Comparison of ENCODE assay signal across 10 cellular contexts in genomic region chr19:38452430-38453366, GRCh38. TPM values are rescaled to one million over a fixed set of nuclear protein-coding genes. Genes with fewer than 3 reads are reported as not detected.
A peak's percentile ranks its signal among the peaks of the same experiment; 100 is the strongest.
DNase-seq lines count a peak whose midpoint lies in the region; ATAC-seq and TF ChIP-seq lines count a peak whose summit lies in the region.
"Had no signal": no experiment of that assay in that cellular context is flagged by ENCODE, and none has a peak within 500 bp of the region (broad histone marks: within the 10 kb centered on the region; RNA-seq: fewer than 3 reads in every experiment).

No MANE protein-coding gene starts in this region.

- TF ChIP-seq POLR2A in NB4 (IDR thresholded peaks at IDR 0.05; ENCODE audit: extremely low read depth, insufficient read length): no peak

- H3K9ac ChIP-seq in endodermal cell (ENCODE audit: extremely low read depth, low read length, poor library complexity, severe bottlenecking): no peak overlapping the region

- no peaks in the 10 kb centered on the region for H3K36me3 ChIP-seq in endodermal cell (ENCODE audit: control insufficient read depth, insufficient read depth, low read length)

- H3K27me3 ChIP-seq in endodermal cell (ENCODE audit: control insufficient read depth, insufficient read depth, low read length, poor library complexity, severe bottlenecking) (no peaks in the 10 kb centered on the region), foreskin keratinocyte (no peaks in the 10 kb centered on the region)

- TF ChIP-seq CTCF in NB4 (IDR thresholded peaks at IDR 0.05; ENCODE audit: low read depth, low read length) (no peak), endodermal cell (conservative IDR thresholded peaks at IDR 0.05) (no peak), foreskin keratinocyte (conservative IDR thresholded peaks at IDR 0.05) (no peak)

- no peaks in the 10 kb centered on the region for H3K27me3 Mint-ChIP-seq in endodermal cell (ENCODE audit: insufficient read depth)

- no peaks in the 10 kb centered on the region for H3K9me3 ChIP-seq in endodermal cell (ENCODE audit: control insufficient read depth, low read length)

- H3K4me3 ChIP-seq in NB4 (ENCODE audit: low read depth, low read length) (no peak overlapping the region), endodermal cell (ENCODE audit: low read length) (no peak overlapping the region)

- no peaks in the 10 kb centered on the region for H3K36me3 Mint-ChIP-seq in endodermal cell (ENCODE audit: low read depth)

- H3K4me1 ChIP-seq in endodermal cell (ENCODE audit: control insufficient read depth, insufficient read depth, low read length): no peaks in the 10 kb centered on the region
- H3K4me1 ChIP-seq in foreskin keratinocyte: no peaks in the 10 kb centered on the region

- ATAC-seq in HG03469 (IDR thresholded peaks at IDR 0.05; ENCODE audit: unreplicated experiment) (no peak), foreskin keratinocyte (no peak)

- DNase-seq in activated T-cell treated with anti-CD3 and anti-CD28 coated beads, Interleukin-2, amount 50 U/mL, for 48 hours: peak; percentile 50 to 53
- DNase-seq in activated T-cell treated with anti-CD3 and anti-CD28 coated beads, Interleukin-2, amount 50 U/mL, for 1 hour: no peak
- peak; percentile 31 for DNase-seq in NB4 (ENCODE audit: low read depth)
- DNase-seq in endodermal cell: peak; percentile 99
- DNase-seq in stimulated activated CD8-positive, alpha-beta memory T cell treated with anti-CD3 and anti-CD28 coated beads, Interleukin-7, amount 100 ng/mL, for 24 hours (ENCODE audit: low read depth): peak; percentile 5
- DNase-seq in foreskin keratinocyte: no peak
- no peak for DNase-seq in LoVo (ENCODE audit: low spot score)
- DNase-seq: CD4-positive, alpha-beta T cell had no signal

- no peak overlapping the region for H3K27ac Mint-ChIP-seq in endodermal cell
- H3K27ac Mint-ChIP-seq: CD4-positive, alpha-beta T cell had no signal

- 91 to 97% methylated on average over 22 to 42 of the region's 45 CpGs for WGBS in endodermal cell (ENCODE audit: insufficient coverage in 1 of 2, insufficient read length in 1 of 2), 2 experiments

- no peaks in the 10 kb centered on the region for H3K9me3 Mint-ChIP-seq in endodermal cell

- H3K4me3 Mint-ChIP-seq in endodermal cell: no peak overlapping the region
- H3K4me3 Mint-ChIP-seq: CD4-positive, alpha-beta T cell had no signal

- H3K4me1 Mint-ChIP-seq in endodermal cell: peaks cover 1% of the 10 kb centered on the region

- H3K27ac ChIP-seq in endodermal cell (ENCODE audit: low read depth, low read length): no peak overlapping the region
- H3K27ac ChIP-seq in foreskin keratinocyte: no peak overlapping the region
- H3K27ac ChIP-seq: epithelial cell of prostate had no signal

RNA-seq across cellular contexts. Expression of gene RYR1, which starts 19.2 kb away (rescaled TPM):
- 1 to 10 TPM in 1 of 2 donors, under 1 TPM in 1; 0.84 to 3.3 TPM for total RNA-seq in endodermal cell
- 3.1 TPM for polyA plus RNA-seq in endodermal cell (2013, experiment 1 of 2)
- 3.7 TPM for polyA plus RNA-seq in endodermal cell (2013, experiment 2 of 2)
- total RNA-seq in foreskin keratinocyte: 0.56 and 0.78 TPM in 2 replicates
- polyA plus RNA-seq in foreskin keratinocyte: 0.59 and 0.81 TPM in 2 replicates

RNA-seq across cellular contexts. Expression of gene RASGRP4, which starts 26.7 kb away (rescaled TPM):
- total RNA-seq in endodermal cell: under 1 TPM in 1 of 2 donors, not detected in 1; 0.09 TPM
- 0.68 TPM for polyA plus RNA-seq in endodermal cell (2013, experiment 1 of 2)
- polyA plus RNA-seq in endodermal cell (2013, experiment 2 of 2): 0.46 TPM
- not detected in 2 replicates for total RNA-seq in foreskin keratinocyte
- not detected in 2 replicates for polyA plus RNA-seq in foreskin keratinocyte

RNA-seq across cellular contexts. Expression of gene FAM98C, which starts 49.8 kb away (rescaled TPM):
- total RNA-seq in endodermal cell: 10 to 100 TPM in 1 of 2 donors, 1 to 10 TPM in 1; 8.6 to 13.7 TPM
- 9.9 TPM for polyA plus RNA-seq in endodermal cell (2013, experiment 1 of 2)
- polyA plus RNA-seq in endodermal cell (2013, experiment 2 of 2): 8.9 TPM
- 10.9 and 13.0 TPM in 2 replicates for total RNA-seq in foreskin keratinocyte
- 15.3 and 15.7 TPM in 2 replicates for polyA plus RNA-seq in foreskin keratinocyte

Comparison
In these comparisons a context has a peak if more than half of its experiments do, and no peak if none do; other contexts are left out.
1. DNase-seq: peak in activated T-cell treated with anti-CD3 and anti-CD28 coated beads, Interleukin-2, amount 50 U/mL, for 48 hours (2 of 2), NB4 (single experiment), endodermal cell (single experiment) and stimulated activated CD8-positive, alpha-beta memory T cell treated with anti-CD3 and anti-CD28 coated beads, Interleukin-7, amount 100 ng/mL, for 24 hours (single experiment); none in activated T-cell treated with anti-CD3 and anti-CD28 coated beads, Interleukin-2, amount 50 U/mL, for 1 hour (single experiment), foreskin keratinocyte (0 of 2) and LoVo (single experiment).